In genomic region chr2:163943403-163944356, GRCh38 we compare ENCODE assay signal across 17 cellular contexts.
DNase-seq lines count a peak whose midpoint lies in the region; ATAC-seq lines count a peak whose summit lies in the region.
"Had no signal": no experiment of that assay in that cellular context is flagged by ENCODE, and none has a peak within 500 bp of the region (broad histone marks: within the 10 kb centered on the region; RNA-seq: fewer than 3 reads in every experiment).

No MANE protein-coding gene starts in this region.

- peak; percentile 10 for DNase-seq in HuH-7 (ENCODE audit: low spot score)
- DNase-seq in caudate nucleus (lab: John Stamatoyannopoulos, UW), result peak in 43 of 61 donors; percentile 2 to 70 (median 20)
- DNase-seq in iPS-NIHi7 (ENCODE audit: extremely low spot score), result peak; percentile 35
- peak; percentile 11 for DNase-seq in retina
- DNase-seq in NCI-H446 (lab: John Stamatoyannopoulos, UW), result no peak
- DNase-seq in activated CD4-positive, CD25-positive, alpha-beta regulatory T cell (lab: John Stamatoyannopoulos, UW), result no peak
- DNase-seq: activated B cell treated with CpG ODN at 0.5 μM for 24 hours; activated naive CD8-positive, alpha-beta T cell treated with anti-CD3 and anti-CD28 coated beads, Interleukin-2, amount 50 U/mL, for 24 hours; NCI-H146; NCI-H446 treated with DMSO at 0.1 percent for 48 hours; T-helper 2 cell; transverse colon had no signal

- H3K27ac ChIP-seq in caudate nucleus (ENCODE audit: low read depth, low read length), result peak overlapping the region; percentile 68
- H3K27ac ChIP-seq: hepatocyte, transverse colon had no signal

- ATAC-seq in HG02938 (IDR thresholded peaks at IDR 0.05; ENCODE audit: unreplicated experiment) (no peak), HG02610 (IDR thresholded peaks at IDR 0.05; ENCODE audit: unreplicated experiment) (no peak)
- ATAC-seq: activated naive CD8-positive, alpha-beta T cell treated with anti-CD3 and anti-CD28 coated beads, Interleukin-2, amount 50 U/mL, for 24 hours; activated T-helper 17 cell treated with anti-CD3 and anti-CD28 coated beads, Interleukin-2, amount 50 U/mL, for 72 hours; Right ventricle myocardium inferior had no signal

Comparison
In these comparisons a context has a peak if more than half of its experiments do, and no peak if none do; other contexts are left out.
1. DNase-seq: peak in HuH-7 (single experiment), caudate nucleus (43 of 61), iPS-NIHi7 (single experiment) and retina (single experiment); none in NCI-H446 (0 of 2) and activated CD4-positive, CD25-positive, alpha-beta regulatory T cell (0 of 4).